ENCODE assay signal across 1 cellular context in the genomic region with DNA sequence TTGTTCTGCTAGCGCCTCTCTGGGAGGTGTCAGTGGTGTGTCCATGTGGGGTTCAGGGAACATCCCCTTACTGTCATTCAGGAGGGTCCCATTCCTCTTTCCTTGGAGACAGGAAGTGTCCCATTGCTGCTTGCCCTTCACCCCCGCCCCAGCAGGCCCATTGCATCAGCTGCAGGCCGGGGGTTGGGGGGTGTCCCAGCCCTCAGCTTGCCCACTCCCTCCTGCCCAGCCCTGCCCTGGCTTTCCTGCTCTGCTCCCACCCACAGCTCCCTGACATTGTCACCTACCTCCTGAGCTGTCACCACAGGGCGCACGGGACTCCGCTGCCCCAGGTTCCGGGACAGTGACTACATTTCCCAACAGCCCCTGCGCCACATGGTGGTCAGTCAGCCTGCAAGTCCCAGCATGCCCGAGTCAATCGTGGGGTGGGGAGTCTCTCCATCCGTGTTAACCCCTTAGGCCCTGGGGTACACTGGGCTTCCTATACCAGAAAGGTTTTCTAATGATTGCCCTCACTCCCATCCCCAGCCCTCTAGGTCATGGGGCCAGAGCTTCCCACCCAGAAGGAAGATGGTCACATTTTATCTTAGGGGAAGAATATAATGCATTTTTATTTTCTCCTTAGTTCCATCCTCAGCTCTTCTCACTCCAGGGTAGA.
A peak's percentile ranks its signal among the peaks of the same experiment; 100 is the strongest.
TF ChIP-seq lines count a peak whose summit lies in the region.

A gene (minus strand): TSS at position 351 of the 658 bp plus-strand sequence. CDS start 745 bp downstream, outside the sequence.

TF ChIP-seq in K562, 482 proteins besides CTCF, POLR2A, EP300 and RAD21 (continued from another document and continues in another):
- TF ChIP-seq, protein P1, sequence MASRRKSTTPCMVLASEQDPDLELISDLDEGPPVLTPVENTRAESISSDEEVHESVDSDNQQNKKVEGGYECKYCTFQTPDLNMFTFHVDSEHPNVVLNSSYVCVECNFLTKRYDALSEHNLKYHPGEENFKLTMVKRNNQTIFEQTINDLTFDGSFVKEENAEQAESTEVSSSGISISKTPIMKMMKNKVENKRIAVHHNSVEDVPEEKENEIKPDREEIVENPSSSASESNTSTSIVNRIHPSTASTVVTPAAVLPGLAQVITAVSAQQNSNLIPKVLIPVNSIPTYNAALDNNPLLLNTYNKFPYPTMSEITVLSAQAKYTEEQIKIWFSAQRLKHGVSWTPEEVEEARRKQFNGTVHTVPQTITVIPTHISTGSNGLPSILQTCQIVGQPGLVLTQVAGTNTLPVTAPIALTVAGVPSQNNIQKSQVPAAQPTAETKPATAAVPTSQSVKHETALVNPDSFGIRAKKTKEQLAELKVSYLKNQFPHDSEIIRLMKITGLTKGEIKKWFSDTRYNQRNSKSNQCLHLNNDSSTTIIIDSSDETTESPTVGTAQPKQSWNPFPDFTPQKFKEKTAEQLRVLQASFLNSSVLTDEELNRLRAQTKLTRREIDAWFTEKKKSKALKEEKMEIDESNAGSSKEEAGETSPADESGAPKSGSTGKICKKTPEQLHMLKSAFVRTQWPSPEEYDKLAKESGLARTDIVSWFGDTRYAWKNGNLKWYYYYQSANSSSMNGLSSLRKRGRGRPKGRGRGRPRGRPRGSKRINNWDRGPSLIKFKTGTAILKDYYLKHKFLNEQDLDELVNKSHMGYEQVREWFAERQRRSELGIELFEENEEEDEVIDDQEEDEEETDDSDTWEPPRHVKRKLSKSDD (conservative IDR thresholded peaks at IDR 0.05; ENCODE audit: low read length) = peak; percentile 32; the same call in 1 of the 2 replicates
- TF ChIP-seq BDP1 (IDR thresholded peaks at IDR 0.05; ENCODE audit: insufficient read depth, insufficient read length) (no peak), EHMT2 (IDR thresholded peaks at IDR 0.05) (no peak), ZNF445 (CRISPR knock-in tag; IDR thresholded peaks at IDR 0.05; ENCODE audit: low read depth) (no peak), HLTF (IDR thresholded peaks at IDR 0.05) (no peak), CREB1 (IDR thresholded peaks at IDR 0.05) (peak; percentile 68; the same call in 1 of the 2 replicates), CREB1 (CRISPR knock-in tag; IDR thresholded peaks at IDR 0.05) (peak; percentile 68; the same call in 1 of the 2 replicates), ZNF507 (tag; conservative IDR thresholded peaks at IDR 0.05) (no peak), ZNF431 (CRISPR knock-in tag; IDR thresholded peaks at IDR 0.05) (0 out of 2 replicates have a peak, but pooled peaks have one; percentile 11), NCOA6 (IDR thresholded peaks at IDR 0.05) (no peak), PHF20 (IDR thresholded peaks at IDR 0.05; ENCODE audit: partially characterized antibody) (peak; percentile 41), RFX5 (IDR thresholded peaks at IDR 0.05; ENCODE audit: low read depth, low read length) (no peak), ILK (tag; IDR thresholded peaks at IDR 0.05; ENCODE audit: borderline replicate concordance, low read depth) (no peak), ZNF589 (CRISPR knock-in tag; IDR thresholded peaks at IDR 0.05; ENCODE audit: low read depth) (no peak), L3MBTL2 (IDR thresholded peaks at IDR 0.05) (0 out of 2 replicates have a peak, but pooled peaks have one; percentile 44), PYGO2 (tag; IDR thresholded peaks at IDR 0.05) (no peak), NFE2 (IDR thresholded peaks at IDR 0.05; ENCODE audit: low read depth) (peak; percentile 12; the same call in 1 of the 2 replicates), SOX6 (IDR thresholded peaks at IDR 0.05) (peak; percentile 46; the same call in 1 of the 2 replicates), ZNF239 (CRISPR knock-in tag; IDR thresholded peaks at IDR 0.05) (no peak), GTF2F1 (IDR thresholded peaks at IDR 0.05; ENCODE audit: low read depth, low read length) (0 out of 2 replicates have a peak, but pooled peaks have one; percentile 39), SIN3A (IDR thresholded peaks at IDR 0.05; ENCODE audit: borderline replicate concordance in 2 of 2, control insufficient read depth in 1 of 2, low read depth in 2 of 2, low read length in 2 of 2) (peak; percentile 77 to 80; a peak in 2 of 4 replicates), ZBTB17 (CRISPR knock-in tag; IDR thresholded peaks at IDR 0.05) (peak; percentile 68), PHB (CRISPR knock-in tag; IDR thresholded peaks at IDR 0.05) (no peak)
- TF ChIP-seq, protein P2, sequence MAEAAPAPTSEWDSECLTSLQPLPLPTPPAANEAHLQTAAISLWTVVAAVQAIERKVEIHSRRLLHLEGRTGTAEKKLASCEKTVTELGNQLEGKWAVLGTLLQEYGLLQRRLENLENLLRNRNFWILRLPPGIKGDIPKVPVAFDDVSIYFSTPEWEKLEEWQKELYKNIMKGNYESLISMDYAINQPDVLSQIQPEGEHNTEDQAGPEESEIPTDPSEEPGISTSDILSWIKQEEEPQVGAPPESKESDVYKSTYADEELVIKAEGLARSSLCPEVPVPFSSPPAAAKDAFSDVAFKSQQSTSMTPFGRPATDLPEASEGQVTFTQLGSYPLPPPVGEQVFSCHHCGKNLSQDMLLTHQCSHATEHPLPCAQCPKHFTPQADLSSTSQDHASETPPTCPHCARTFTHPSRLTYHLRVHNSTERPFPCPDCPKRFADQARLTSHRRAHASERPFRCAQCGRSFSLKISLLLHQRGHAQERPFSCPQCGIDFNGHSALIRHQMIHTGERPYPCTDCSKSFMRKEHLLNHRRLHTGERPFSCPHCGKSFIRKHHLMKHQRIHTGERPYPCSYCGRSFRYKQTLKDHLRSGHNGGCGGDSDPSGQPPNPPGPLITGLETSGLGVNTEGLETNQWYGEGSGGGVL (CRISPR knock-in tag; IDR thresholded peaks at IDR 0.05) = no peak
- TF ChIP-seq, protein P3, sequence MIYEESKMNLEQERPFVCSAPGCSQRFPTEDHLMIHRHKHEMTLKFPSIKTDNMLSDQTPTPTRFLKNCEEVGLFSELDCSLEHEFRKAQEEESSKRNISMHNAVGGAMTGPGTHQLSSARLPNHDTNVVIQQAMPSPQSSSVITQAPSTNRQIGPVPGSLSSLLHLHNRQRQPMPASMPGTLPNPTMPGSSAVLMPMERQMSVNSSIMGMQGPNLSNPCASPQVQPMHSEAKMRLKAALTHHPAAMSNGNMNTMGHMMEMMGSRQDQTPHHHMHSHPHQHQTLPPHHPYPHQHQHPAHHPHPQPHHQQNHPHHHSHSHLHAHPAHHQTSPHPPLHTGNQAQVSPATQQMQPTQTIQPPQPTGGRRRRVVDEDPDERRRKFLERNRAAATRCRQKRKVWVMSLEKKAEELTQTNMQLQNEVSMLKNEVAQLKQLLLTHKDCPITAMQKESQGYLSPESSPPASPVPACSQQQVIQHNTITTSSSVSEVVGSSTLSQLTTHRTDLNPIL (CRISPR knock-in tag; IDR thresholded peaks at IDR 0.05) = no peak
- TF ChIP-seq, protein P4, sequence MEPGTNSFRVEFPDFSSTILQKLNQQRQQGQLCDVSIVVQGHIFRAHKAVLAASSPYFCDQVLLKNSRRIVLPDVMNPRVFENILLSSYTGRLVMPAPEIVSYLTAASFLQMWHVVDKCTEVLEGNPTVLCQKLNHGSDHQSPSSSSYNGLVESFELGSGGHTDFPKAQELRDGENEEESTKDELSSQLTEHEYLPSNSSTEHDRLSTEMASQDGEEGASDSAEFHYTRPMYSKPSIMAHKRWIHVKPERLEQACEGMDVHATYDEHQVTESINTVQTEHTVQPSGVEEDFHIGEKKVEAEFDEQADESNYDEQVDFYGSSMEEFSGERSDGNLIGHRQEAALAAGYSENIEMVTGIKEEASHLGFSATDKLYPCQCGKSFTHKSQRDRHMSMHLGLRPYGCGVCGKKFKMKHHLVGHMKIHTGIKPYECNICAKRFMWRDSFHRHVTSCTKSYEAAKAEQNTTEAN (CRISPR knock-in tag; IDR thresholded peaks at IDR 0.05) = no peak
- TF ChIP-seq, protein P5, sequence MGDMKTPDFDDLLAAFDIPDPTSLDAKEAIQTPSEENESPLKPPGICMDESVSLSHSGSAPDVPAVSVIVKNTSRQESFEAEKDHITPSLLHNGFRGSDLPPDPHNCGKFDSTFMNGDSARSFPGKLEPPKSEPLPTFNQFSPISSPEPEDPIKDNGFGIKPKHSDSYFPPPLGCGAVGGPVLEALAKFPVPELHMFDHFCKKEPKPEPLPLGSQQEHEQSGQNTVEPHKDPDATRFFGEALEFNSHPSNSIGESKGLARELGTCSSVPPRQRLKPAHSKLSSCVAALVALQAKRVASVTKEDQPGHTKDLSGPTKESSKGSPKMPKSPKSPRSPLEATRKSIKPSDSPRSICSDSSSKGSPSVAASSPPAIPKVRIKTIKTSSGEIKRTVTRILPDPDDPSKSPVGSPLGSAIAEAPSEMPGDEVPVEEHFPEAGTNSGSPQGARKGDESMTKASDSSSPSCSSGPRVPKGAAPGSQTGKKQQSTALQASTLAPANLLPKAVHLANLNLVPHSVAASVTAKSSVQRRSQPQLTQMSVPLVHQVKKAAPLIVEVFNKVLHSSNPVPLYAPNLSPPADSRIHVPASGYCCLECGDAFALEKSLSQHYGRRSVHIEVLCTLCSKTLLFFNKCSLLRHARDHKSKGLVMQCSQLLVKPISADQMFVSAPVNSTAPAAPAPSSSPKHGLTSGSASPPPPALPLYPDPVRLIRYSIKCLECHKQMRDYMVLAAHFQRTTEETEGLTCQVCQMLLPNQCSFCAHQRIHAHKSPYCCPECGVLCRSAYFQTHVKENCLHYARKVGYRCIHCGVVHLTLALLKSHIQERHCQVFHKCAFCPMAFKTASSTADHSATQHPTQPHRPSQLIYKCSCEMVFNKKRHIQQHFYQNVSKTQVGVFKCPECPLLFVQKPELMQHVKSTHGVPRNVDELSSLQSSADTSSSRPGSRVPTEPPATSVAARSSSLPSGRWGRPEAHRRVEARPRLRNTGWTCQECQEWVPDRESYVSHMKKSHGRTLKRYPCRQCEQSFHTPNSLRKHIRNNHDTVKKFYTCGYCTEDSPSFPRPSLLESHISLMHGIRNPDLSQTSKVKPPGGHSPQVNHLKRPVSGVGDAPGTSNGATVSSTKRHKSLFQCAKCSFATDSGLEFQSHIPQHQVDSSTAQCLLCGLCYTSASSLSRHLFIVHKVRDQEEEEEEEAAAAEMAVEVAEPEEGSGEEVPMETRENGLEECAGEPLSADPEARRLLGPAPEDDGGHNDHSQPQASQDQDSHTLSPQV (IDR thresholded peaks at IDR 0.05) = peak; percentile 70
- TF ChIP-seq, protein P6, sequence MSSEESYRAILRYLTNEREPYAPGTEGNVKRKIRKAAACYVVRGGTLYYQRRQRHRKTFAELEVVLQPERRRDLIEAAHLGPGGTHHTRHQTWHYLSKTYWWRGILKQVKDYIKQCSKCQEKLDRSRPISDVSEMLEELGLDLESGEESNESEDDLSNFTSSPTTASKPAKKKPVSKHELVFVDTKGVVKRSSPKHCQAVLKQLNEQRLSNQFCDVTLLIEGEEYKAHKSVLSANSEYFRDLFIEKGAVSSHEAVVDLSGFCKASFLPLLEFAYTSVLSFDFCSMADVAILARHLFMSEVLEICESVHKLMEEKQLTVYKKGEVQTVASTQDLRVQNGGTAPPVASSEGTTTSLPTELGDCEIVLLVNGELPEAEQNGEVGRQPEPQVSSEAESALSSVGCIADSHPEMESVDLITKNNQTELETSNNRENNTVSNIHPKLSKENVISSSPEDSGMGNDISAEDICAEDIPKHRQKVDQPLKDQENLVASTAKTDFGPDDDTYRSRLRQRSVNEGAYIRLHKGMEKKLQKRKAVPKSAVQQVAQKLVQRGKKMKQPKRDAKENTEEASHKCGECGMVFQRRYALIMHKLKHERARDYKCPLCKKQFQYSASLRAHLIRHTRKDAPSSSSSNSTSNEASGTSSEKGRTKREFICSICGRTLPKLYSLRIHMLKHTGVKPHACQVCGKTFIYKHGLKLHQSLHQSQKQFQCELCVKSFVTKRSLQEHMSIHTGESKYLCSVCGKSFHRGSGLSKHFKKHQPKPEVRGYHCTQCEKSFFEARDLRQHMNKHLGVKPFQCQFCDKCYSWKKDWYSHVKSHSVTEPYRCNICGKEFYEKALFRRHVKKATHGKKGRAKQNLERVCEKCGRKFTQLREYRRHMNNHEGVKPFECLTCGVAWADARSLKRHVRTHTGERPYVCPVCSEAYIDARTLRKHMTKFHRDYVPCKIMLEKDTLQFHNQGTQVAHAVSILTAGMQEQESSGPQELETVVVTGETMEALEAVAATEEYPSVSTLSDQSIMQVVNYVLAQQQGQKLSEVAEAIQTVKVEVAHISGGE (CRISPR knock-in tag; IDR thresholded peaks at IDR 0.05) = peak in 1 of 3 experiments; percentile 78; a peak in 2 of 6 replicates
- TF ChIP-seq, protein P7, sequence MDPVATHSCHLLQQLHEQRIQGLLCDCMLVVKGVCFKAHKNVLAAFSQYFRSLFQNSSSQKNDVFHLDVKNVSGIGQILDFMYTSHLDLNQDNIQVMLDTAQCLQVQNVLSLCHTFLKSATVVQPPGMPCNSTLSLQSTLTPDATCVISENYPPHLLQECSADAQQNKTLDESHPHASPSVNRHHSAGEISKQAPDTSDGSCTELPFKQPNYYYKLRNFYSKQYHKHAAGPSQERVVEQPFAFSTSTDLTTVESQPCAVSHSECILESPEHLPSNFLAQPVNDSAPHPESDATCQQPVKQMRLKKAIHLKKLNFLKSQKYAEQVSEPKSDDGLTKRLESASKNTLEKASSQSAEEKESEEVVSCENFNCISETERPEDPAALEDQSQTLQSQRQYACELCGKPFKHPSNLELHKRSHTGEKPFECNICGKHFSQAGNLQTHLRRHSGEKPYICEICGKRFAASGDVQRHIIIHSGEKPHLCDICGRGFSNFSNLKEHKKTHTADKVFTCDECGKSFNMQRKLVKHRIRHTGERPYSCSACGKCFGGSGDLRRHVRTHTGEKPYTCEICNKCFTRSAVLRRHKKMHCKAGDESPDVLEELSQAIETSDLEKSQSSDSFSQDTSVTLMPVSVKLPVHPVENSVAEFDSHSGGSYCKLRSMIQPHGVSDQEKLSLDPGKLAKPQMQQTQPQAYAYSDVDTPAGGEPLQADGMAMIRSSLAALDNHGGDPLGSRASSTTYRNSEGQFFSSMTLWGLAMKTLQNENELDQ (CRISPR knock-in tag; IDR thresholded peaks at IDR 0.05; ENCODE audit: borderline replicate concordance) = 0 out of 2 replicates have a peak, but pooled peaks have one; percentile 34
- TF ChIP-seq, protein P8, sequence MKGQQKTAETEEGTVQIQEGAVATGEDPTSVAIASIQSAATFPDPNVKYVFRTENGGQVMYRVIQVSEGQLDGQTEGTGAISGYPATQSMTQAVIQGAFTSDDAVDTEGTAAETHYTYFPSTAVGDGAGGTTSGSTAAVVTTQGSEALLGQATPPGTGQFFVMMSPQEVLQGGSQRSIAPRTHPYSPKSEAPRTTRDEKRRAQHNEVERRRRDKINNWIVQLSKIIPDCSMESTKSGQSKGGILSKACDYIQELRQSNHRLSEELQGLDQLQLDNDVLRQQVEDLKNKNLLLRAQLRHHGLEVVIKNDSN (CRISPR knock-in tag; IDR thresholded peaks at IDR 0.05) = peak; percentile 86
- TF ChIP-seq, protein P9, sequence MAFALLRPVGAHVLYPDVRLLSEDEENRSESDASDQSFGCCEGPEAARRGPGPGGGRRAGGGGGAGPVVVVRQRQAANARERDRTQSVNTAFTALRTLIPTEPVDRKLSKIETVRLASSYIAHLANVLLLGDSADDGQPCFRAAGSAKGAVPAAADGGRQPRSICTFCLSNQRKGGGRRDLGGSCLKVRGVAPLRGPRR (CRISPR knock-in tag; IDR thresholded peaks at IDR 0.05) = no peak
- TF ChIP-seq, protein P10, sequence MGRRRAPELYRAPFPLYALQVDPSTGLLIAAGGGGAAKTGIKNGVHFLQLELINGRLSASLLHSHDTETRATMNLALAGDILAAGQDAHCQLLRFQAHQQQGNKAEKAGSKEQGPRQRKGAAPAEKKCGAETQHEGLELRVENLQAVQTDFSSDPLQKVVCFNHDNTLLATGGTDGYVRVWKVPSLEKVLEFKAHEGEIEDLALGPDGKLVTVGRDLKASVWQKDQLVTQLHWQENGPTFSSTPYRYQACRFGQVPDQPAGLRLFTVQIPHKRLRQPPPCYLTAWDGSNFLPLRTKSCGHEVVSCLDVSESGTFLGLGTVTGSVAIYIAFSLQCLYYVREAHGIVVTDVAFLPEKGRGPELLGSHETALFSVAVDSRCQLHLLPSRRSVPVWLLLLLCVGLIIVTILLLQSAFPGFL (CRISPR knock-in tag; IDR thresholded peaks at IDR 0.05) = no peak
- TF ChIP-seq, protein P11, sequence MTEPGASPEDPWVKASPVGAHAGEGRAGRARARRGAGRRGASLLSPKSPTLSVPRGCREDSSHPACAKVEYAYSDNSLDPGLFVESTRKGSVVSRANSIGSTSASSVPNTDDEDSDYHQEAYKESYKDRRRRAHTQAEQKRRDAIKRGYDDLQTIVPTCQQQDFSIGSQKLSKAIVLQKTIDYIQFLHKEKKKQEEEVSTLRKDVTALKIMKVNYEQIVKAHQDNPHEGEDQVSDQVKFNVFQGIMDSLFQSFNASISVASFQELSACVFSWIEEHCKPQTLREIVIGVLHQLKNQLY (CRISPR knock-in tag; conservative IDR thresholded peaks at IDR 0.05) = no peak
